8 cellular contexts compared by ENCODE assay signal in the genomic region with DNA sequence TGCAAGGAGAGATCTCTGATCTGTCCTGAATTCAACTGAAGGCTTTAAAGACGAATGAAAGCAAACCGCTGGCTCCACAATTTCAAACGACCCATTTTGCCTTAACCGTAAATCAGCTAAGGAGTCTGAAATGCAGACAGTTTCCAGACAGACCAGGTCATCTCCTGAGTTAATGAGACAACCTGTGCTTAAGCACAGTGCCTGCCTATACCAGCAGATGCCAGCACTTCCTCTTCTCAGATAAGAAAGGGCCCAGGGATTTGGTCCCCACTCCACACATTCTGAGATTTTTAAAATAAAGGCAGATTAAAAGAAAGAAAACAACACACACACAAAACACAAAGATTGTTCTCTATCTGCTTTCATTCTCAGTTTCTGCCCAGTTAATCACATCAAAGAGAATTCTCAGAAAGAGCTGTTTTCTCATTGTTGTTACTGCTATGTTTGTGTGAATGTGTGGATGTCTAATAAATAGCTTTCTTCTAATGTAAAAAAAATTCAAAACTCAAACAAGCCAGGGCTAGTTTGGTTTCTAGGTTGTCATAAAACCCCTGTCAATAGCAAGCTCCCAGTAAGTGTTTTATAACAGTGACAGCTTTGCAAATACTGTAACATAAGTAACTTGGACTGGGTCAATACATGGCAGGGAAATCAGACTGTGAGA.
DNase-seq lines count a peak whose midpoint lies in the region; ATAC-seq and TF ChIP-seq lines count a peak whose summit lies in the region.

No MANE protein-coding gene starts in this region.

- peaks cover 12% of the 10 kb centered on the region for H3K27me3 Mint-ChIP-seq in activated CD4-positive, alpha-beta T cell treated with anti-CD3 and anti-CD28 coated beads for 36 hours
- H3K27me3 Mint-ChIP-seq in activated T-helper 17 cell treated with anti-CD3 and anti-CD28 coated beads, Interleukin-2, amount 50 U/mL, for 72 hours, result peaks cover 12% of the 10 kb centered on the region
- H3K27me3 Mint-ChIP-seq in neural crest cell (ENCODE audit: low read depth), result no peaks in the 10 kb centered on the region

- CTCF ChIA-PET in activated CD4-positive, alpha-beta T cell treated with anti-CD3 and anti-CD28 coated beads for 36 hours (lab: Charles Lee), result interaction anchor here (0.5 to 1.3 kb wide), 6 partner anchors 23 to 995 kb away, joined by 3 to 4 read pairs (median 3); no protein-coding TSS in a partner anchor

- peaks cover 5% of the 10 kb centered on the region for H3K4me1 Mint-ChIP-seq in activated CD4-positive, alpha-beta T cell treated with anti-CD3 and anti-CD28 coated beads for 36 hours
- no peaks in the 10 kb centered on the region for H3K4me1 Mint-ChIP-seq in activated T-helper 17 cell treated with anti-CD3 and anti-CD28 coated beads, Interleukin-2, amount 50 U/mL, for 72 hours
- peaks cover 32% of the 10 kb centered on the region for H3K4me1 Mint-ChIP-seq in neural crest cell

- intact Hi-C loops in activated CD4-positive, alpha-beta T cell treated with anti-CD3 and anti-CD28 coated beads for 36 hours (cut with DNase I, micrococcal nuclease), result no loop called here

- TF ChIP-seq CTCF in neural crest cell (conservative IDR thresholded peaks at IDR 0.05), result peak; percentile 54

- H3K27ac Mint-ChIP-seq in activated CD4-positive, alpha-beta T cell treated with anti-CD3 and anti-CD28 coated beads for 36 hours, result no peak overlapping the region
- H3K27ac Mint-ChIP-seq in activated T-helper 17 cell treated with anti-CD3 and anti-CD28 coated beads, Interleukin-2, amount 50 U/mL, for 72 hours, result peak overlapping the region; percentile 34
- no peak overlapping the region for H3K27ac Mint-ChIP-seq in neural crest cell (ENCODE audit: unreplicated experiment)

- DNase-seq in activated CD4-positive, alpha-beta T cell treated with anti-CD3 and anti-CD28 coated beads for 36 hours, result peak; percentile 31
- no peak for DNase-seq in activated CD4-positive, alpha-beta T cell treated with anti-CD3 and anti-CD28 coated beads, Interleukin-2, amount 50 U/mL, for 1 hour
- DNase-seq in neural crest cell (ENCODE audit: low read depth, low spot score) (no peak), UCSD-AML1 (lab: John Stamatoyannopoulos, UW; ENCODE audit: unreplicated experiment) (no peak)
- DNase-seq in stimulated activated CD8-positive, alpha-beta memory T cell treated with anti-CD3 and anti-CD28 coated beads, Interleukin-4, amount 100 ng/mL, for 48 hours, result no peak

- ATAC-seq in activated CD4-positive, alpha-beta T cell treated with anti-CD3 and anti-CD28 coated beads for 36 hours, result peak; percentile 80
- ATAC-seq in HG03432 (IDR thresholded peaks at IDR 0.05; ENCODE audit: unreplicated experiment), result peak; percentile 70
- ATAC-seq in activated T-helper 17 cell treated with anti-CD3 and anti-CD28 coated beads, Interleukin-2, amount 50 U/mL, for 72 hours (replicated peaks), result peak; percentile 61
- ATAC-seq in HG02623 (IDR thresholded peaks at IDR 0.05; ENCODE audit: unreplicated experiment), result no peak

- H3K4me3 Mint-ChIP-seq in activated CD4-positive, alpha-beta T cell treated with anti-CD3 and anti-CD28 coated beads for 36 hours, result no peak overlapping the region
- no peak overlapping the region for H3K4me3 Mint-ChIP-seq in activated T-helper 17 cell treated with anti-CD3 and anti-CD28 coated beads, Interleukin-2, amount 50 U/mL, for 72 hours
- H3K4me3 Mint-ChIP-seq in neural crest cell, result peak overlapping the region; percentile 25

- POLR2A ChIA-PET in activated CD4-positive, alpha-beta T cell treated with anti-CD3 and anti-CD28 coated beads for 36 hours (lab: Charles Lee), result no interaction called here

- no peaks in the 10 kb centered on the region for H3K36me3 Mint-ChIP-seq in activated CD4-positive, alpha-beta T cell treated with anti-CD3 and anti-CD28 coated beads for 36 hours (ENCODE audit: low read depth)
- H3K36me3 Mint-ChIP-seq in activated T-helper 17 cell treated with anti-CD3 and anti-CD28 coated beads, Interleukin-2, amount 50 U/mL, for 72 hours (ENCODE audit: low read depth), result no peaks in the 10 kb centered on the region
- peaks cover 2% of the 10 kb centered on the region for H3K36me3 Mint-ChIP-seq in neural crest cell (ENCODE audit: low read depth)

- no peaks in the 10 kb centered on the region for H3K9me3 Mint-ChIP-seq in activated CD4-positive, alpha-beta T cell treated with anti-CD3 and anti-CD28 coated beads for 36 hours (ENCODE audit: low read depth)
- H3K9me3 Mint-ChIP-seq in activated T-helper 17 cell treated with anti-CD3 and anti-CD28 coated beads, Interleukin-2, amount 50 U/mL, for 72 hours, result no peaks in the 10 kb centered on the region
- H3K9me3 Mint-ChIP-seq in neural crest cell, result peaks cover 3% of the 10 kb centered on the region
